30 cellular contexts compared by ENCODE assay signal in the genomic region with DNA sequence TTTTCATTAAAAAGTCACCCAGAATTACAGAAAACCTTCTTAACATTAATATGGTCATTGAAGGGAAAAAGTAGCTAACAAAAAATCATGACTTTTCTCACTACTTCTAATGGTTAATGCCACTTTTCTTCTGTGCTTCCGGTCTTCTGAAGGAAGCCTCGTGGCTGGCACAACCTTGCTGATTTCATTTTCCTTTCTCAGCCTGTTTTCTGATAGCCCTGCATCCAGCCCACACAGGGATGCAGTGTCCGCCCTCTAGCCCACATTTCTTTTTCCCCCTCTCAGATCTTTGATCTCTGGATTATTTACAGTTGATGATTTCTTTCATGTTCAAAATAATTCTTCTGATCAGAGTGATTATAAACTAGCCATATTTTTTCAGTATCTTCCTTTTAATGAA.
"Had no signal": no experiment of that assay in that cellular context is flagged by ENCODE, and none has a peak within 500 bp of the region (broad histone marks: within the 10 kb centered on the region; RNA-seq: fewer than 3 reads in every experiment).

No MANE protein-coding gene starts in this region.

- H3K9me3 ChIP-seq: gastroesophageal sphincter, pancreas, psoas muscle, sigmoid colon, stomach, tibial artery, upper lobe of right lung had no signal

- DNase-seq: activated CD4-positive, alpha-beta T cell treated with anti-CD3 and anti-CD28 coated beads for 36 hours; activated CD4-positive, CD25-positive, alpha-beta regulatory T cell; activated CD8-positive, alpha-beta memory T cell treated with anti-CD3 and anti-CD28 coated beads, Interleukin-2, amount 10 ng/mL, durations not matched to agents 7 days and 5 days; activated CD8-positive, alpha-beta T cell treated with anti-CD3 and anti-CD28 coated beads, Interleukin-2, amount 10 ng/mL, durations not matched to agents 7 days and 5 days; activated T-cell treated with anti-CD3 and anti-CD28 coated beads, Interleukin-2, amount 50 U/mL, for 48 hours; anterior cingulate cortex; dorsolateral prefrontal cortex; effector memory CD4-positive, alpha-beta T cell; erythroblast; head of caudate nucleus; hippocampal formation; naive B cell; nephron progenitor cell; nucleus accumbens; pancreas; psoas muscle; sigmoid colon; small intestine; stimulated activated CD4-positive, alpha-beta T cell treated with anti-CD3 and anti-CD28 coated beads, Interleukin-1b, Interleukin-23, amount 100 ng/mL, for 48 hours; stimulated activated CD4-positive, alpha-beta T cell treated with anti-CD3 and anti-CD28 coated beads, Interleukin-4, amount 100 ng/mL, for 4 hours; stimulated activated CD8-positive, alpha-beta memory T cell treated with anti-CD3 and anti-CD28 coated beads, Interleukin-4, amount 100 ng/mL, for 48 hours; stomach; tibial artery; upper lobe of right lung had no signal

- H3K4me1 ChIP-seq: gastroesophageal sphincter, pancreas, psoas muscle, sigmoid colon, stomach, tibial artery, upper lobe of right lung had no signal

- ATAC-seq: activated CD4-positive, alpha-beta T cell treated with anti-CD3 and anti-CD28 coated beads for 36 hours; activated CD8-positive, alpha-beta memory T cell treated with anti-CD3 and anti-CD28 coated beads, Interleukin-2, amount 10 ng/mL, durations not matched to agents 7 days and 5 days; activated CD8-positive, alpha-beta T cell treated with anti-CD3 and anti-CD28 coated beads, Interleukin-2, amount 10 ng/mL, durations not matched to agents 7 days and 5 days; gastroesophageal sphincter; pancreas; psoas muscle; stimulated activated memory B cell treated with anti-CD40 and anti-IgM and Interleukin-4, amounts not matched to agents 10 μg/mL and 1 μg/mL and 100 μg/mL, for 72 hours; upper lobe of right lung had no signal

- H3K4me3 Mint-ChIP-seq: activated CD4-positive, alpha-beta T cell treated with anti-CD3 and anti-CD28 coated beads for 36 hours; activated CD8-positive, alpha-beta memory T cell treated with anti-CD3 and anti-CD28 coated beads, Interleukin-2, amount 10 ng/mL, durations not matched to agents 7 days and 5 days; activated CD8-positive, alpha-beta T cell treated with anti-CD3 and anti-CD28 coated beads, Interleukin-2, amount 10 ng/mL, durations not matched to agents 7 days and 5 days; activated naive CD4-positive, alpha-beta T cell treated with anti-CD3 and anti-CD28 coated beads, Interleukin-2, amount 50 U/mL, for 24 hours; mesothelial cell of epicardium; naive B cell; nephron progenitor cell; stimulated activated memory B cell treated with anti-CD40 and anti-IgM and Interleukin-4, amounts not matched to agents 10 μg/mL and 1 μg/mL and 100 μg/mL, for 72 hours; T-helper 2 cell treated with Interferon-gamma antibody and Interleukin-4, amounts not matched to agents 5 μg/mL and 100 μg/mL, for 36 hours had no signal

- H3K4me1 Mint-ChIP-seq: activated CD4-positive, alpha-beta T cell treated with anti-CD3 and anti-CD28 coated beads for 36 hours; activated CD8-positive, alpha-beta memory T cell treated with anti-CD3 and anti-CD28 coated beads, Interleukin-2, amount 10 ng/mL, durations not matched to agents 7 days and 5 days; activated naive CD4-positive, alpha-beta T cell treated with anti-CD3 and anti-CD28 coated beads, Interleukin-2, amount 50 U/mL, for 24 hours; naive B cell; stimulated activated memory B cell treated with anti-CD40 and anti-IgM and Interleukin-4, amounts not matched to agents 10 μg/mL and 1 μg/mL and 100 μg/mL, for 72 hours had no signal

- H3K36me3 Mint-ChIP-seq: activated CD8-positive, alpha-beta memory T cell treated with anti-CD3 and anti-CD28 coated beads, Interleukin-2, amount 10 ng/mL, durations not matched to agents 7 days and 5 days; activated naive CD4-positive, alpha-beta T cell treated with anti-CD3 and anti-CD28 coated beads, Interleukin-2, amount 50 U/mL, for 24 hours; mesothelial cell of epicardium; naive B cell; stimulated activated memory B cell treated with anti-CD40 and anti-IgM and Interleukin-4, amounts not matched to agents 10 μg/mL and 1 μg/mL and 100 μg/mL, for 72 hours had no signal

- H3K9me3 Mint-ChIP-seq: activated naive CD4-positive, alpha-beta T cell treated with anti-CD3 and anti-CD28 coated beads, Interleukin-2, amount 50 U/mL, for 24 hours; activated T-helper 2 cell treated with anti-CD3 and anti-CD28 coated beads, Interferon-gamma antibody, Interleukin-2, Interleukin-4, amounts not matched to agents 10 μg/mL and 5 μg/mL and 100 μg/mL, durations not matched to agents 14 hours and 24 hours and 36 hours; mesothelial cell of epicardium; naive B cell; nephron progenitor cell; stimulated activated memory B cell treated with anti-CD40 and anti-IgM and Interleukin-4, amounts not matched to agents 10 μg/mL and 1 μg/mL and 100 μg/mL, for 72 hours; T-helper 2 cell treated with Interferon-gamma antibody and Interleukin-4, amounts not matched to agents 5 μg/mL and 100 μg/mL, for 36 hours had no signal

- H3K27me3 ChIP-seq: dorsolateral prefrontal cortex, gastroesophageal sphincter, pancreas, sigmoid colon, stomach, tibial artery, upper lobe of right lung had no signal

- H3K27ac Mint-ChIP-seq: activated CD4-positive, alpha-beta T cell treated with anti-CD3 and anti-CD28 coated beads for 36 hours; activated CD8-positive, alpha-beta memory T cell treated with anti-CD3 and anti-CD28 coated beads, Interleukin-2, amount 10 ng/mL, durations not matched to agents 7 days and 5 days; activated CD8-positive, alpha-beta T cell treated with anti-CD3 and anti-CD28 coated beads, Interleukin-2, amount 10 ng/mL, durations not matched to agents 7 days and 5 days; activated naive CD4-positive, alpha-beta T cell treated with anti-CD3 and anti-CD28 coated beads, Interleukin-2, amount 50 U/mL, for 24 hours; activated T-helper 2 cell treated with anti-CD3 and anti-CD28 coated beads, Interferon-gamma antibody, Interleukin-2, Interleukin-4, amounts not matched to agents 10 μg/mL and 5 μg/mL and 100 μg/mL, durations not matched to agents 14 hours and 24 hours and 36 hours; mesothelial cell of epicardium; naive B cell; nephron progenitor cell; stimulated activated memory B cell treated with anti-CD40 and anti-IgM and Interleukin-4, amounts not matched to agents 10 μg/mL and 1 μg/mL and 100 μg/mL, for 72 hours; T-helper 2 cell treated with Interferon-gamma antibody and Interleukin-4, amounts not matched to agents 5 μg/mL and 100 μg/mL, for 36 hours had no signal

- H3K27me3 Mint-ChIP-seq: activated CD4-positive, alpha-beta T cell treated with anti-CD3 and anti-CD28 coated beads for 36 hours; activated CD8-positive, alpha-beta memory T cell treated with anti-CD3 and anti-CD28 coated beads, Interleukin-2, amount 10 ng/mL, durations not matched to agents 7 days and 5 days; activated naive CD4-positive, alpha-beta T cell treated with anti-CD3 and anti-CD28 coated beads, Interleukin-2, amount 50 U/mL, for 24 hours; naive B cell; stimulated activated memory B cell treated with anti-CD40 and anti-IgM and Interleukin-4, amounts not matched to agents 10 μg/mL and 1 μg/mL and 100 μg/mL, for 72 hours had no signal

- H3K36me3 ChIP-seq: gastroesophageal sphincter, pancreas, sigmoid colon, stomach, tibial artery, upper lobe of right lung had no signal

- H3K4me3 ChIP-seq: dorsolateral prefrontal cortex, gastroesophageal sphincter, pancreas, psoas muscle, sigmoid colon, stomach, tibial artery, upper lobe of right lung had no signal

- H3K27ac ChIP-seq: dorsolateral prefrontal cortex, gastroesophageal sphincter, pancreas, psoas muscle, sigmoid colon, stomach, tibial artery, upper lobe of right lung had no signal
